Comparison of ENCODE assay signal across 25 cellular contexts in the genomic region with DNA sequence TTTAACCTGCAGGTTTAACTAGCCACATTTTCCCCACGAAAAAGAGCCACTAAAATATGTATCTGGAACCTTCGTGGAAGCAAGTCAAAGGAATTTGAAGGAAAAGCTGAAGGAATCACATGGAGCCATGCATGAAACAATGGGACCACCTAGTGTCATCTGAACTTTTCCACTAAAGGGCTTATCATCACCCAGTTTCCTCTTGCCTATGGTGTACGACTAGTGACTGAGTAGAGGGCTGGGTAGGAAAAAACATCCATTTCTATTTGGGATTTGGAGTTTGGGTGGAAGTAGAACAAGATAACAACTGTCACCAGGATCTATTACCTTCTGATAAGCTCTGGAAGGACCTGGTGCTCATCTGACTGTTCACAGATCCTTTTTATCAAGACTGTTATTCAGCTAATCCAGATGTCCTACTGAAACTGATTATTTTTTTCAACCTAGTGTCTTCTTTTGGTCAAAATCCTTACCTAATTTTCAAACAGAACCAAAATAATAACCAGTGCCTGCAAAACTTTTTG.
DNase-seq lines count a peak whose midpoint lies in the region; ATAC-seq, FAIRE-seq and TF ChIP-seq lines count a peak whose summit lies in the region.
"Had no signal": no experiment of that assay in that cellular context is flagged by ENCODE, and none has a peak within 500 bp of the region (broad histone marks: within the 10 kb centered on the region; RNA-seq: fewer than 3 reads in every experiment).

No MANE protein-coding gene starts in this region.

- in situ Hi-C loops in GM23248 (cut with MboI), result loop anchor here (25.0 kb wide), 1 partner anchor 454 kb away; no protein-coding TSS in a partner anchor
- in situ Hi-C loops in G401 (cut with HindIII; ENCODE audit: low sequenced_read_pairs), result no loop called here

- no peak overlapping the region for H3K27ac ChIP-seq in GM23248
- H3K27ac ChIP-seq in SK-N-MC, result 0 out of 2 replicates have a peak overlapping the region, but pooled peaks have one; percentile 8
- no peak overlapping the region for H3K27ac ChIP-seq in Peyer's patch
- H3K27ac ChIP-seq in esophagus muscularis mucosa (replicated peaks in 1 of 4), result no peak overlapping the region
- H3K27ac ChIP-seq: A549; BLaER1 treated with 17β-estradiol and CSF1 and Interleukin-3, amounts not matched to agents 10 nM and 100 nM had no signal

- peak overlapping the region; percentile 66 for H2AFZ ChIP-seq in GM23248
- H2AFZ ChIP-seq: GM23338 had no signal

- peaks cover 11% of the 10 kb centered on the region; the same call in 1 of the 2 replicates for H3K4me1 ChIP-seq in GM23248 (ENCODE audit: insufficient read depth)
- H3K4me1 ChIP-seq in Peyer's patch, result no peaks in the 10 kb centered on the region
- peaks cover 0 to 3% (median 0%) of the 10 kb centered on the region in 4 donors for H3K4me1 ChIP-seq in esophagus muscularis mucosa
- H3K4me1 ChIP-seq: BE2C had no signal

- peak; percentile 96 for FAIRE-seq in TTC549 (lab: Jason Lieb, UNC)
- FAIRE-seq: A549, G401.6, GM12878, GM19239 had no signal

- H3K27me3 ChIP-seq in GM23248 (replicated peaks; ENCODE audit: insufficient read depth), result no peaks in the 10 kb centered on the region
- H3K27me3 ChIP-seq in Peyer's patch, result peaks cover 0 to 3% of the 10 kb centered on the region in 2 donors
- H3K27me3 ChIP-seq in esophagus muscularis mucosa, result no peaks in the 10 kb centered on the region
- H3K27me3 ChIP-seq: BE2C; BLaER1 treated with 17β-estradiol and CSF1 and Interleukin-3, amounts not matched to agents 10 nM and 100 nM had no signal

- TF ChIP-seq POLR2A in Peyer's patch (IDR thresholded peaks at IDR 0.05), result no peak
- no peak for TF ChIP-seq POLR2A in esophagus muscularis mucosa (IDR thresholded peaks at IDR 0.05; ENCODE audit: low read depth)

- ATAC-seq in HG03460 (IDR thresholded peaks at IDR 0.05; ENCODE audit: unreplicated experiment), result no peak
- ATAC-seq: A549, GM12878, GM23338, HCT116 had no signal

- TF ChIP-seq CTCF in fibroblast of the aortic adventitia (IDR thresholded peaks at IDR 0.05; ENCODE audit: insufficient read depth, low read length) (no peak), Peyer's patch (IDR thresholded peaks at IDR 0.05) (no peak), esophagus muscularis mucosa (IDR thresholded peaks at IDR 0.05) (no peak)

- TF ChIP-seq EP300 in esophagus muscularis mucosa (IDR thresholded peaks at IDR 0.05), result no peak

- 37 to 42% methylated on average over 3 of the region's 3 CpGs for WGBS in GM23248 (ENCODE audit: low coverage in 1 of 2, low lambda C conversion rate in 2 of 2, missing lambda C conversion rate in 2 of 2), 2 experiments
- WGBS in esophagus muscularis mucosa, result 84% methylated on average over 3 of the region's 3 CpGs

- no peaks in the 10 kb centered on the region for H3K79me2 ChIP-seq in GM23248 (ENCODE audit: insufficient read depth)

- H3K36me3 ChIP-seq in GM23248 (ENCODE audit: low read depth) (no peaks in the 10 kb centered on the region), SK-N-MC (ENCODE audit: insufficient read depth, low read length) (no peaks in the 10 kb centered on the region), Peyer's patch (no peaks in the 10 kb centered on the region), esophagus muscularis mucosa (no peaks in the 10 kb centered on the region)
- H3K36me3 ChIP-seq: BE2C; BLaER1 treated with 17β-estradiol and CSF1 and Interleukin-3, amounts not matched to agents 10 nM and 100 nM had no signal

- intact Hi-C loops in esophagus muscularis mucosa (cut with DNase I), result no loop called here

- H3K4me3 ChIP-seq in GM23248 (peak overlapping the region; percentile 3; the same call in 1 of the 2 replicates), SK-N-MC (no peak overlapping the region), fibroblast of the aortic adventitia (ENCODE audit: low read depth, low read length) (no peak overlapping the region), Peyer's patch (no peak overlapping the region), esophagus muscularis mucosa (no peak overlapping the region)
- H3K4me3 ChIP-seq: A549; BLaER1 treated with 17β-estradiol and CSF1 and Interleukin-3, amounts not matched to agents 10 nM and 100 nM; GM12878; GM23338 had no signal

- H3K9ac ChIP-seq in GM23248, result no peak overlapping the region
- no peak overlapping the region for H3K9ac ChIP-seq in SK-N-MC (ENCODE audit: insufficient read length)
- H3K9ac ChIP-seq: BLaER1 treated with 17β-estradiol and CSF1 and Interleukin-3, amounts not matched to agents 10 nM and 100 nM had no signal

- DNase-seq in GM23248, result no peak
- DNase-seq in SK-N-MC (ENCODE audit: low read depth, low spot score), result no peak
- DNase-seq in fibroblast of the aortic adventitia (ENCODE audit: low read depth), result peak; percentile 44
- no peak for DNase-seq in G401 (ENCODE audit: low spot score)
- no peak for DNase-seq in Peyer's patch
- no peak for DNase-seq in esophagus muscularis mucosa (ENCODE audit: extremely low spot score)
- DNase-seq: 8988T; ACHN; AML-193; BE2C; Calu3; CD4-positive, alpha-beta memory T cell; COR-L47; DMS53; DMS79 treated with DMSO at 0.1 percent for 48 hours; H9 had no signal

- H3F3A ChIP-seq in GM23248 (ENCODE audit: insufficient read depth), result no peaks in the 10 kb centered on the region

- H3K4me2 ChIP-seq in GM23248 (ENCODE audit: unreplicated experiment), result peak overlapping the region; percentile 22
- H3K4me2 ChIP-seq: A549; BLaER1 treated with 17β-estradiol and CSF1 and Interleukin-3, amounts not matched to agents 10 nM and 100 nM; GM23338 had no signal

- H4K20me1 ChIP-seq in GM23248 (ENCODE audit: insufficient read depth), result no peaks in the 10 kb centered on the region
- H4K20me1 ChIP-seq: BLaER1 treated with 17β-estradiol and CSF1 and Interleukin-3, amounts not matched to agents 10 nM and 100 nM had no signal

- no peaks in the 10 kb centered on the region; the same call in 1 of the 2 replicates for H3K9me2 ChIP-seq in GM23248 (ENCODE audit: insufficient read depth)

- H3K9me3 ChIP-seq in GM23248 (ENCODE audit: low read depth) (no peaks in the 10 kb centered on the region), SK-N-MC (ENCODE audit: low read depth, low read length) (no peaks in the 10 kb centered on the region), Peyer's patch (no peaks in the 10 kb centered on the region), esophagus muscularis mucosa (no peaks in the 10 kb centered on the region)
- H3K9me3 ChIP-seq: A549; BE2C; BLaER1 treated with 17β-estradiol and CSF1 and Interleukin-3, amounts not matched to agents 10 nM and 100 nM had no signal
